In the genomic region with DNA sequence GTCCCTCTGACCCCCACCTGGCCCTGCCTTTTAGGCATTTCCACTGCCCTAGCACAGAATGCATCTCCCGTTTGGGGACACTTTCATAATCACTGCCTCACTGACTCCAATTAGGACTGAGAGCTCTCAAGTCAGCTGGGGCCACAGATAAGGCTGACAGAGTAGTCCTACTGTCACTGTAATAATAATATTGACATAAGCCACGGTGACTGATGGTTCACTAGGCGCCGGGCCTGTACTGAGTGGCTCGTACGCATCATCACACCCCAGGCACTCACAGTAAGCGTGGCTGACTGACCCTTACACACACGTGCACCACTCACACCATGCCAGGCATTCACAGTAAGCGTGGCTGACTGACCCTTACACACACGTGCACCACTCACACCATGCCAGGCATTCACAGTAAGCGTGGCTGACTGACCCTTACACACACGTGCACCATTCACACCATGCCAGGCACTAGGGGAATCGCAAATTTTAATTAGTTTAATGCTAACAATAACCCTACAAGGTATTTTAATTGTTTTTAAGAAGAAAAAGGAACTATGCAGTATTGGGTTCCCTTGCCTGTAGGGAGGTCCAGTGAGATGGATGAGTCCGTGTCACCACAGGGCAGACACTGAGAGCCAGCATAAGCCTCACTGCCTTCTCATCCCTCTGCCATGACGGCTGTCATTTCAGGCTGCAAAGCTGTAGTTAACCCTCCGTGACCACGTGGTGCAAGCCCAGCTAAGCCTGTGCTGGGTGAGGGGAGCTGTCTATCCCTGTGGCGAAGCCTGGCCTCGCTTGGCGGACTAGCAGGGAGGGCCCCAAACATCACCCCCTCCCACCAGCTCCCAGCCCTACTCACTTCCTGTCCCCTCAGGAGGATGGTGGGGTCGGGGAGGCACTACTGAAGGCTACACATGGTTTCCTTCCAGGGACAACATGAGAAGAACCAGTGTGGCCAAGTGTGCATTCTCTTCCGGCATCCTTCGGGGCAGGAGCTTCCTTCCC, we compare ENCODE assay signal across 16 cellular contexts.
DNase-seq lines count a peak whose midpoint lies in the region; ATAC-seq, FAIRE-seq and TF ChIP-seq lines count a peak whose summit lies in the region.
"Had no signal": no experiment of that assay in that cellular context is flagged by ENCODE, and none has a peak within 500 bp of the region (broad histone marks: within the 10 kb centered on the region; RNA-seq: fewer than 3 reads in every experiment).

No MANE protein-coding gene starts in this region.

- TF ChIP-seq CTCF in uterus (IDR thresholded peaks at IDR 0.05), result no peak

- no peak for ATAC-seq in activated CD8-positive, alpha-beta memory T cell treated with anti-CD3 and anti-CD28 coated beads, Interleukin-2, amount 10 ng/mL, durations not matched to agents 7 days and 5 days
- no peak for ATAC-seq in HG03039 (IDR thresholded peaks at IDR 0.05; ENCODE audit: unreplicated experiment)
- ATAC-seq in HG03139 (IDR thresholded peaks at IDR 0.05; ENCODE audit: unreplicated experiment), result no peak
- ATAC-seq: activated CD4-positive, alpha-beta T cell treated with anti-CD3 and anti-CD28 coated beads for 36 hours; activated T-helper 17 cell treated with anti-CD3 and anti-CD28 coated beads, Interleukin-2, amount 50 U/mL, for 72 hours; natural killer cell treated with Interleukin-12 subunit alpha and Interleukin-12 subunit beta and Interleukin-15 and Interleukin-18, amount 100 ng/mL, for 72 hours; stimulated activated effector memory CD8-positive, alpha-beta T cell treated with anti-CD3 and anti-CD28 coated beads, Interleukin-12 subunit alpha, Interleukin-12 subunit beta, amount 100 ng/mL, for 72 hours had no signal

- H3K36me3 Mint-ChIP-seq in activated CD8-positive, alpha-beta memory T cell treated with anti-CD3 and anti-CD28 coated beads, Interleukin-2, amount 10 ng/mL, durations not matched to agents 7 days and 5 days, result no peaks in the 10 kb centered on the region
- H3K36me3 Mint-ChIP-seq: natural killer cell treated with Interleukin-12 subunit alpha and Interleukin-12 subunit beta and Interleukin-15 and Interleukin-18, amount 100 ng/mL, for 72 hours had no signal

- H3K27ac ChIP-seq in SJCRH30 (peak overlapping the region; percentile 81), uterus (peak overlapping the region; percentile 10 to 11)

- peak; percentile 46 to 61 for DNase-seq in SHP77 (lab: John Stamatoyannopoulos, UW)
- DNase-seq in SHP77 treated with DMSO at 0.1 percent for 48 hours (lab: John Stamatoyannopoulos, UW), result no peak
- DNase-seq in SJCRH30, result no peak
- DNase-seq in uterus, result no peak
- DNase-seq in activated CD8-positive, alpha-beta memory T cell treated with anti-CD3 and anti-CD28 coated beads, Interleukin-2, amount 10 ng/mL, durations not matched to agents 7 days and 5 days, result no peak
- DNase-seq: activated CD4-positive, alpha-beta T cell treated with anti-CD3 and anti-CD28 coated beads for 36 hours; islet precursor cell; NCI-H2081 treated with DMSO at 0.1 percent for 48 hours; stimulated activated CD4-positive, alpha-beta T cell treated with anti-CD3 and anti-CD28 coated beads, Interleukin-15, amount 100 ng/mL, for 24 hours had no signal

- H3K36me3 ChIP-seq in SJCRH30 (no peaks in the 10 kb centered on the region), uterus (no peaks in the 10 kb centered on the region)

- intact Hi-C loops in uterus (cut with DNase I; ENCODE audit: low total_unique reads), result no loop called here

- no peak overlapping the region for H3K4me3 ChIP-seq in SJCRH30
- H3K4me3 ChIP-seq in uterus, result no peak overlapping the region
- H3K4me3 ChIP-seq: SJSA1 had no signal

- peak; percentile 96 for FAIRE-seq in islet of Langerhans (lab: Jason Lieb, UNC)

- CTCF ChIA-PET in activated CD8-positive, alpha-beta memory T cell treated with anti-CD3 and anti-CD28 coated beads, Interleukin-2, amount 10 ng/mL, durations not matched to agents 7 days and 5 days (lab: Charles Lee), result interaction anchor here (2.0 kb wide), 1 partner anchor 23 kb away, joined by 6 read pairs; no protein-coding TSS in a partner anchor

- H3K9me3 ChIP-seq in SJCRH30 (replicated peaks), result no peaks in the 10 kb centered on the region
- H3K9me3 ChIP-seq in uterus, result no peaks in the 10 kb centered on the region
- H3K9me3 ChIP-seq: SJSA1 had no signal

- H3K4me1 Mint-ChIP-seq in activated CD8-positive, alpha-beta memory T cell treated with anti-CD3 and anti-CD28 coated beads, Interleukin-2, amount 10 ng/mL, durations not matched to agents 7 days and 5 days, result peaks cover 18% of the 10 kb centered on the region

- TF ChIP-seq POLR2A in uterus (IDR thresholded peaks at IDR 0.05), result no peak

- no peaks in the 10 kb centered on the region for H3K9me3 Mint-ChIP-seq in activated CD8-positive, alpha-beta memory T cell treated with anti-CD3 and anti-CD28 coated beads, Interleukin-2, amount 10 ng/mL, durations not matched to agents 7 days and 5 days (ENCODE audit: low read depth)
- H3K9me3 Mint-ChIP-seq: activated T-helper 17 cell treated with anti-CD3 and anti-CD28 coated beads, Interleukin-2, amount 50 U/mL, for 72 hours; natural killer cell treated with Interleukin-12 subunit alpha and Interleukin-12 subunit beta and Interleukin-15 and Interleukin-18, amount 100 ng/mL, for 72 hours; stimulated activated effector memory CD8-positive, alpha-beta T cell treated with anti-CD3 and anti-CD28 coated beads, Interleukin-12 subunit alpha, Interleukin-12 subunit beta, amount 100 ng/mL, for 72 hours had no signal

- H3K27me3 Mint-ChIP-seq in activated CD8-positive, alpha-beta memory T cell treated with anti-CD3 and anti-CD28 coated beads, Interleukin-2, amount 10 ng/mL, durations not matched to agents 7 days and 5 days, result no peaks in the 10 kb centered on the region
- H3K27me3 Mint-ChIP-seq: activated CD4-positive, alpha-beta T cell treated with anti-CD3 and anti-CD28 coated beads for 36 hours; activated T-helper 17 cell treated with anti-CD3 and anti-CD28 coated beads, Interleukin-2, amount 50 U/mL, for 72 hours; natural killer cell treated with Interleukin-12 subunit alpha and Interleukin-12 subunit beta and Interleukin-15 and Interleukin-18, amount 100 ng/mL, for 72 hours had no signal

- H3K27ac Mint-ChIP-seq in activated CD8-positive, alpha-beta memory T cell treated with anti-CD3 and anti-CD28 coated beads, Interleukin-2, amount 10 ng/mL, durations not matched to agents 7 days and 5 days, result no peak overlapping the region
- H3K27ac Mint-ChIP-seq: activated CD4-positive, alpha-beta T cell treated with anti-CD3 and anti-CD28 coated beads for 36 hours; activated T-helper 17 cell treated with anti-CD3 and anti-CD28 coated beads, Interleukin-2, amount 50 U/mL, for 72 hours; natural killer cell treated with Interleukin-12 subunit alpha and Interleukin-12 subunit beta and Interleukin-15 and Interleukin-18, amount 100 ng/mL, for 72 hours had no signal

- H3K27me3 ChIP-seq in SJCRH30 (no peaks in the 10 kb centered on the region), uterus (no peaks in the 10 kb centered on the region)
- H3K27me3 ChIP-seq: SJSA1 had no signal

- H3K4me1 ChIP-seq in SJCRH30 (peaks cover 89% of the 10 kb centered on the region), uterus (peaks cover 13 to 42% of the 10 kb centered on the region in 2 donors)

- no peak overlapping the region for H3K4me3 Mint-ChIP-seq in activated CD8-positive, alpha-beta memory T cell treated with anti-CD3 and anti-CD28 coated beads, Interleukin-2, amount 10 ng/mL, durations not matched to agents 7 days and 5 days
- H3K4me3 Mint-ChIP-seq: activated CD4-positive, alpha-beta T cell treated with anti-CD3 and anti-CD28 coated beads for 36 hours; activated T-helper 17 cell treated with anti-CD3 and anti-CD28 coated beads, Interleukin-2, amount 50 U/mL, for 72 hours; natural killer cell treated with Interleukin-12 subunit alpha and Interleukin-12 subunit beta and Interleukin-15 and Interleukin-18, amount 100 ng/mL, for 72 hours; stimulated activated effector memory CD8-positive, alpha-beta T cell treated with anti-CD3 and anti-CD28 coated beads, Interleukin-12 subunit alpha, Interleukin-12 subunit beta, amount 100 ng/mL, for 72 hours had no signal

Comparison
In these comparisons a context has a peak if more than half of its experiments do, and no peak if none do; other contexts are left out.
1. DNase-seq: peak in SHP77 (2 of 2); none in SHP77 treated with DMSO at 0.1 percent for 48 hours (single experiment), SJCRH30 (0 of 2), uterus (0 of 2) and activated CD8-positive, alpha-beta memory T cell treated with anti-CD3 and anti-CD28 coated beads, Interleukin-2, amount 10 ng/mL, durations not matched to agents 7 days and 5 days (single experiment).